ENCODE assay signal across 19 cellular contexts in genomic region chr4:79472693-79473552, GRCh38.
A peak's percentile ranks its signal among the peaks of the same experiment; 100 is the strongest.
DNase-seq lines count a peak whose midpoint lies in the region; ATAC-seq and TF ChIP-seq lines count a peak whose summit lies in the region.
"Had no signal": no experiment of that assay in that cellular context is flagged by ENCODE, and none has a peak within 500 bp of the region (broad histone marks: within the 10 kb centered on the region; RNA-seq: fewer than 3 reads in every experiment).

No MANE protein-coding gene starts in this region.

- DNase-seq in DMS153 (lab: John Stamatoyannopoulos, UW) (peak; percentile 13), DMS153 treated with DMSO at 0.1 percent for 48 hours (lab: John Stamatoyannopoulos, UW; ENCODE audit: unreplicated experiment) (no peak), NCI-H748 treated with DMSO at 0.1 percent for 48 hours (lab: John Stamatoyannopoulos, UW) (peak; percentile 32), fibroblast of mammary gland (ENCODE audit: low read depth) (peak; percentile 5), NAMALWA (ENCODE audit: low spot score) (no peak), Kasumi-1 (lab: John Stamatoyannopoulos, UW) (no peak)
- no peak for DNase-seq in activated CD4-positive, CD25-positive, alpha-beta regulatory T cell treated with anti-CD3 and anti-CD28 coated beads, Interleukin-2, amount 50 U/mL, for 72 hours
- DNase-seq: 8988T; CD4-positive, alpha-beta memory T cell; GF-D8; GOT3; HFFc6; Karpas-422; NCI-H146; NCI-H226; NCI-H524 treated with DMSO at 0.1 percent for 48 hours; RPMI8226 had no signal

- no peak overlapping the region for H3K4me3 ChIP-seq in fibroblast of mammary gland (ENCODE audit: control insufficient read depth, low read depth, low read length)
- H3K4me3 ChIP-seq: SJSA1 had no signal

- TF ChIP-seq CTCF in fibroblast of mammary gland (conservative IDR thresholded peaks at IDR 0.05; ENCODE audit: control insufficient read depth, insufficient read depth, low read depth, low read length), result no peak

- no peak for ATAC-seq in HG03521 (IDR thresholded peaks at IDR 0.05; ENCODE audit: unreplicated experiment)

Comparison
In these comparisons a context has a peak if more than half of its experiments do, and no peak if none do; other contexts are left out.
1. DNase-seq: peak in DMS153 (single experiment), NCI-H748 treated with DMSO at 0.1 percent for 48 hours (single experiment) and fibroblast of mammary gland (single experiment); none in DMS153 treated with DMSO at 0.1 percent for 48 hours (single experiment), activated CD4-positive, CD25-positive, alpha-beta regulatory T cell treated with anti-CD3 and anti-CD28 coated beads, Interleukin-2, amount 50 U/mL, for 72 hours (single experiment), NAMALWA (single experiment) and Kasumi-1 (0 of 2).